In genomic region chr12:6475233-6475975, GRCh38 we compare ENCODE assay signal across 3 cellular contexts. TPM values are rescaled to one million over a fixed set of nuclear protein-coding genes. Genes with fewer than 3 reads are reported as not detected.
"Had no signal": no experiment of that assay in that cellular context is flagged by ENCODE, and none has a peak within 500 bp of the region (broad histone marks: within the 10 kb centered on the region; RNA-seq: fewer than 3 reads in every experiment).

No MANE protein-coding gene starts in this region.

RNA-seq across cellular contexts. Expression of gene CD27, which starts 30.6 kb away (rescaled TPM):
- total RNA-seq: M059J, MCF 10A, NCI-H460 had no signal
